In genomic region chr21:38790038-38790437, GRCh38 we compare ENCODE assay signal across 18 cellular contexts.
"Had no signal": no experiment of that assay in that cellular context is flagged by ENCODE, and none has a peak within 500 bp of the region (broad histone marks: within the 10 kb centered on the region; RNA-seq: fewer than 3 reads in every experiment).

No MANE protein-coding gene starts in this region.

- H3K27ac ChIP-seq: epithelial cell of prostate, esophagus muscularis mucosa, gastrocnemius medialis, neutrophil, right atrium auricular region, sigmoid colon, skin epidermis, upper lobe of left lung, uterus had no signal

- H3K27me3 ChIP-seq: esophagus muscularis mucosa, gastrocnemius medialis, neutrophil, right atrium auricular region, sigmoid colon, upper lobe of left lung, uterus had no signal

- H3K9me3 Mint-ChIP-seq: effector memory CD8-positive, alpha-beta T cell; naive thymus-derived CD8-positive, alpha-beta T cell had no signal

- H3K27me3 Mint-ChIP-seq: naive thymus-derived CD8-positive, alpha-beta T cell had no signal

- H3K4me1 ChIP-seq: esophagus muscularis mucosa, gastrocnemius medialis, right atrium auricular region, sigmoid colon, upper lobe of left lung, uterus had no signal

- H3K9me3 ChIP-seq: esophagus muscularis mucosa, gastrocnemius medialis, neutrophil, upper lobe of left lung, uterus had no signal

- H3K36me3 Mint-ChIP-seq: mesothelial cell of epicardium; naive thymus-derived CD8-positive, alpha-beta T cell had no signal

- H3K4me3 Mint-ChIP-seq: effector memory CD8-positive, alpha-beta T cell; mesothelial cell of epicardium; naive thymus-derived CD8-positive, alpha-beta T cell had no signal

- DNase-seq: central memory CD4-positive, alpha-beta T cell; cortex of kidney; effector memory CD8-positive, alpha-beta T cell; gastrocnemius medialis; glutamatergic neuron; naive thymus-derived CD8-positive, alpha-beta T cell; posterior cingulate gyrus; sigmoid colon; stimulated activated CD4-positive, alpha-beta T cell treated with anti-CD3 and anti-CD28 coated beads, Interleukin-12 subunit alpha, Interleukin-12 subunit beta, amount 100 ng/mL, for 4 hours; stimulated activated naive CD4-positive, alpha-beta T cell treated with Interleukin-2 at 50 U/mL for 16 hours; upper lobe of left lung; uterus had no signal

- H3K27ac Mint-ChIP-seq: effector memory CD8-positive, alpha-beta T cell; mesothelial cell of epicardium had no signal

- H3K4me3 ChIP-seq: esophagus muscularis mucosa, gastrocnemius medialis, right atrium auricular region, sigmoid colon, skin epidermis, upper lobe of left lung, uterus had no signal

- H3K36me3 ChIP-seq: esophagus muscularis mucosa, gastrocnemius medialis, neutrophil, right atrium auricular region, sigmoid colon, upper lobe of left lung, uterus had no signal

- ATAC-seq: effector memory CD8-positive, alpha-beta T cell; gastrocnemius medialis; naive thymus-derived CD8-positive, alpha-beta T cell had no signal
